Comparison of ENCODE assay signal across 10 cellular contexts in genomic region chr3:130395916-130396315, GRCh38. TPM values are rescaled to one million over a fixed set of nuclear protein-coding genes. Genes with fewer than 3 reads are reported as not detected.
DNase-seq lines count a peak whose midpoint lies in the region; ATAC-seq and TF ChIP-seq lines count a peak whose summit lies in the region.
"Had no signal": no experiment of that assay in that cellular context is flagged by ENCODE, and none has a peak within 500 bp of the region (broad histone marks: within the 10 kb centered on the region; RNA-seq: fewer than 3 reads in every experiment).

No MANE protein-coding gene starts in this region.

- H3K4me3 Mint-ChIP-seq in activated naive CD8-positive, alpha-beta T cell treated with anti-CD3 and anti-CD28 coated beads for 36 hours: no peak overlapping the region
- H3K4me3 Mint-ChIP-seq: natural killer cell; stimulated activated naive B cell treated with anti-CD40 and anti-IgM and Interleukin-4, amounts not matched to agents 10 μg/mL and 1 μg/mL and 100 μg/mL, for 72 hours had no signal

- DNase-seq in HPDE6-E6E7 (ENCODE audit: extremely low spot score): peak; percentile 39
- DNase-seq in RWPE2 (ENCODE audit: low spot score): no peak
- peak; percentile 34 to 39 for DNase-seq in fibroblast of lung (ENCODE audit: low read depth in 2 of 2)
- peak; percentile 4 for DNase-seq in stromal cell of bone marrow (ENCODE audit: low read depth)
- no peak for DNase-seq in effector CD4-positive, alpha-beta T cell
- no peak for DNase-seq in activated naive CD8-positive, alpha-beta T cell treated with anti-CD3 and anti-CD28 coated beads for 36 hours
- DNase-seq: natural killer cell; stimulated activated naive B cell treated with anti-CD40 and anti-IgM and Interleukin-4, amounts not matched to agents 10 μg/mL and 1 μg/mL and 100 μg/mL, for 72 hours had no signal

- H3K9ac ChIP-seq in fibroblast of lung (ENCODE audit: insufficient read depth, low read length): no peak overlapping the region

- H3K27me3 ChIP-seq in RWPE2 (ENCODE audit: insufficient read depth, poor library complexity, severe bottlenecking): no peaks in the 10 kb centered on the region
- H3K27me3 ChIP-seq in fibroblast of lung (ENCODE audit: control insufficient read depth, insufficient read depth, low read length): no peaks in the 10 kb centered on the region

- TF ChIP-seq CTCF in RWPE2 (IDR thresholded peaks at IDR 0.05; ENCODE audit: poor library complexity, severe bottlenecking) (no peak), fibroblast of lung (conservative IDR thresholded peaks at IDR 0.05 in 1 of 2, IDR thresholded peaks at IDR 0.05 in 1 of 2; ENCODE audit: low read depth in 1 of 2, low read length in 2 of 2) (no peak)

- H3K27ac Mint-ChIP-seq in activated naive CD8-positive, alpha-beta T cell treated with anti-CD3 and anti-CD28 coated beads for 36 hours: no peak overlapping the region
- H3K27ac Mint-ChIP-seq: natural killer cell; stimulated activated naive B cell treated with anti-CD40 and anti-IgM and Interleukin-4, amounts not matched to agents 10 μg/mL and 1 μg/mL and 100 μg/mL, for 72 hours had no signal

- no peaks in the 10 kb centered on the region for H3K36me3 Mint-ChIP-seq in activated naive CD8-positive, alpha-beta T cell treated with anti-CD3 and anti-CD28 coated beads for 36 hours
- H3K36me3 Mint-ChIP-seq: natural killer cell; stimulated activated naive B cell treated with anti-CD40 and anti-IgM and Interleukin-4, amounts not matched to agents 10 μg/mL and 1 μg/mL and 100 μg/mL, for 72 hours had no signal

- H3K9me3 Mint-ChIP-seq in activated naive CD8-positive, alpha-beta T cell treated with anti-CD3 and anti-CD28 coated beads for 36 hours: peaks cover 1% of the 10 kb centered on the region

- no peaks in the 10 kb centered on the region for H3K79me2 ChIP-seq in fibroblast of lung (ENCODE audit: control insufficient read depth, insufficient read depth, low read length)

- H3K4me2 ChIP-seq in fibroblast of lung (ENCODE audit: extremely low read depth, insufficient read depth, low read length): no peak overlapping the region

- ATAC-seq in RWPE2 (ENCODE audit: low read depth) (peak; percentile 98), HG03196 (IDR thresholded peaks at IDR 0.05; ENCODE audit: unreplicated experiment) (no peak)
- ATAC-seq: natural killer cell; stimulated activated naive B cell treated with anti-CD40 and anti-IgM and Interleukin-4, amounts not matched to agents 10 μg/mL and 1 μg/mL and 100 μg/mL, for 72 hours had no signal

- no peaks in the 10 kb centered on the region for H4K20me1 ChIP-seq in fibroblast of lung (ENCODE audit: control insufficient read depth, extremely low read depth, insufficient read depth, low read length)

- peaks cover 24% of the 10 kb centered on the region for H3K27me3 Mint-ChIP-seq in activated naive CD8-positive, alpha-beta T cell treated with anti-CD3 and anti-CD28 coated beads for 36 hours

- H3K9me3 ChIP-seq in RWPE2 (ENCODE audit: severe bottlenecking) (no peaks in the 10 kb centered on the region), fibroblast of lung (ENCODE audit: control insufficient read depth, insufficient read depth, low read depth, low read length) (no peaks in the 10 kb centered on the region)

- no peaks in the 10 kb centered on the region for H3K4me1 Mint-ChIP-seq in activated naive CD8-positive, alpha-beta T cell treated with anti-CD3 and anti-CD28 coated beads for 36 hours
- H3K4me1 Mint-ChIP-seq: natural killer cell; stimulated activated naive B cell treated with anti-CD40 and anti-IgM and Interleukin-4, amounts not matched to agents 10 μg/mL and 1 μg/mL and 100 μg/mL, for 72 hours had no signal

- H3K4me1 ChIP-seq in RWPE2 (ENCODE audit: insufficient read depth, poor library complexity, severe bottlenecking): no peaks in the 10 kb centered on the region
- H3K4me1 ChIP-seq in fibroblast of lung (ENCODE audit: control insufficient read depth, extremely low read depth, insufficient read depth, low read length): no peaks in the 10 kb centered on the region

- H2AFZ ChIP-seq in fibroblast of lung (ENCODE audit: low read length): no peak overlapping the region

- H3K4me3 ChIP-seq in RWPE2 (ENCODE audit: severe bottlenecking): no peak overlapping the region
- no peak overlapping the region for H3K4me3 ChIP-seq in fibroblast of lung (replicated peaks in 1 of 4; ENCODE audit: control extremely low read depth in 1 of 4, insufficient read depth in 1 of 4, low read depth in 3 of 4, low read length in 4 of 4)

- H3K27ac ChIP-seq in RWPE2 (ENCODE audit: poor library complexity, severe bottlenecking) (no peak overlapping the region), fibroblast of lung (ENCODE audit: insufficient read depth, low read length) (no peak overlapping the region)

- no peaks in the 10 kb centered on the region for H3K36me3 ChIP-seq in RWPE2 (ENCODE audit: low read depth)
- no peaks in the 10 kb centered on the region for H3K36me3 ChIP-seq in fibroblast of lung (ENCODE audit: control insufficient read depth, insufficient read depth, low read length)

RNA-seq across cellular contexts. Expression of gene COL6A5, which starts 50.4 kb away (rescaled TPM):
- total RNA-seq in fibroblast of lung: under 0.01 and 0.66 TPM in 2 replicates
- 0.06 TPM in 1 of 2 replicates, not detected in the other for polyA plus RNA-seq in fibroblast of lung
- polyA plus RNA-seq in fibroblast of lung (2012): 0.10 TPM in 1 of 2 replicates, not detected in the other
- not detected in 2 replicates for polyA minus RNA-seq in fibroblast of lung (ENCODE audit: low replicate concordance)
- not detected for total RNA-seq in activated naive CD8-positive, alpha-beta T cell treated with anti-CD3 and anti-CD28 coated beads for 36 hours
- total RNA-seq: chondrocyte, natural killer cell had no signal

Comparison
In these comparisons a context has a peak if more than half of its experiments do, and no peak if none do; other contexts are left out.
1. DNase-seq: peak in HPDE6-E6E7 (single experiment), fibroblast of lung (2 of 2) and stromal cell of bone marrow (single experiment); none in RWPE2 (single experiment), effector CD4-positive, alpha-beta T cell (single experiment) and activated naive CD8-positive, alpha-beta T cell treated with anti-CD3 and anti-CD28 coated beads for 36 hours (single experiment).